In the genomic region with DNA sequence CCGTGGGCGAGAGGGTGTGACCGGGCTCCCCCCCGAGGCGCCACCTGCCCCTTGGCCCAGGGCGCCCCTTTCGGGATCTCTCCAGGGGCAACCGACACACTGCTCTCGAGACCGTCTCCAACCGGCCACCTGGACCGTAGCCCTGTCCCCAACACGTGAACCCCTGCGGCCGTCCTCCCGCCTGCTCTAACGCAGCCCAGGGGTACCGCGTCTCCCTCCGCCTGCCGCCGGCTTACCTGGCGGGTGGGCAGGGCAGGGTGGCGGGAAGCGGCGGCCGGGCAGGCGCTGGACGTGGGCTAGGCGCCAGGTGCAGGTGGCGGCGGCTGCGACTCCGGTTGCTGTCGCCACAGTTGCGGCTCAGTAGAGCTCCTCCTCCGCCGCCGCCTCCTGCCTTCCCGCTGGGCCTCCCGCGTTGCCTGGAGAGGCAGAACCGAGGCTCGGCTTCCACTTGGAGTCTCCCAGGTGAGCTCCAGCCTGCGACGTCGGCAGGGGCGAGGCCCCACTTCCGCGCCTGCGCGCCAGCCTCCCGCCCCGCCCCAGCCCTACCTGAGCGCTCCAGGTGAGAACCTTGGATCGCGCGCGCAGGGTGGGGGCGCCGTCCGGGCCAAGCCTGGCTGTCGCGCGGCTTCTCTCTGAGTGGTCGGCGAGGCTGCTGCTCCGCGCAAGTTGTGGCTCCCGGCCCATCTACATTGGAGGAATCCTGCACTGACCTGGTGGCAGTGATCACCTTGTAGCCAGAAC, we compare ENCODE assay signal across 8 cellular contexts. TPM values are rescaled to one million over a fixed set of nuclear protein-coding genes. Genes with fewer than 3 reads are reported as not detected.
A peak's percentile ranks its signal among the peaks of the same experiment; 100 is the strongest.
DNase-seq lines count a peak whose midpoint lies in the region; ATAC-seq, FAIRE-seq and TF ChIP-seq lines count a peak whose summit lies in the region.

A gene (minus strand): TSS at position 469 of the 741 bp plus-strand sequence. CDS start 23,547 bp downstream, outside the sequence.

- in situ Hi-C loops in IMR-90 (cut with MboI; ENCODE audit: low sequenced_read_pairs), result no loop called here
- in situ Hi-C loops in HepG2 (cut with HindIII; ENCODE audit: extremely low pct_ligation_motif_present, low pct_unique_long_range_greater_than_20kb), result no loop called here

- H3K4me3 Mint-ChIP-seq in stimulated activated memory B cell treated with anti-CD40 and anti-IgM and Interleukin-4, amounts not matched to agents 10 μg/mL and 1 μg/mL and 100 μg/mL, for 72 hours, result peak within 1 kb of the TSS; percentile 95

- no peaks in the 10 kb centered on the region for H3K79me1 ChIP-seq in IMR-90 (ENCODE audit: low read depth in 1 of 2, low read length in 2 of 2)

- FAIRE-seq in HepG2 (lab: Jason Lieb, UNC) (no peak), D721Med (lab: Jason Lieb, UNC) (no peak)

- TF ChIP-seq POLR2A in IMR-90 (IDR thresholded peaks at IDR 0.05; ENCODE audit: low read depth, low read length), result no peak
- TF ChIP-seq POLR2A in HepG2 (IDR thresholded peaks at IDR 0.05; ENCODE audit: insufficient read depth in 1 of 2, low read depth in 2 of 2, low read length in 2 of 2), result no peak

- H3K9me3 ChIP-seq in IMR-90 (ENCODE audit: control insufficient read depth, insufficient read depth, low read length), result no peaks in the 10 kb centered on the region
- no peaks in the 10 kb centered on the region for H3K9me3 ChIP-seq in HepG2 (ENCODE audit: low read length)

- H3K4me1 ChIP-seq in IMR-90 (ENCODE audit: control insufficient read depth, insufficient read depth, low read length), result peaks cover 3% of the 10 kb centered on the region; the same call in 1 of the 2 replicates
- H3K4me1 ChIP-seq in HepG2 (ENCODE audit: insufficient read depth, low read length), result 0 out of 2 replicates have a peak, but pooled peaks cover 12% of the 10 kb centered on the region

- TF ChIP-seq CTCF in IMR-90 (conservative IDR thresholded peaks at IDR 0.05; ENCODE audit: low read depth, low read length) (no peak), HepG2 (CRISPR knock-in tag; IDR thresholded peaks at IDR 0.05) (no peak), D721Med (IDR thresholded peaks at IDR 0.05; ENCODE audit: insufficient read depth, missing control alignments) (no peak)

- H3K9ac ChIP-seq in IMR-90 (ENCODE audit: low read depth, low read length), result no peak within 1 kb of the TSS
- H3K9ac ChIP-seq in HepG2 (ENCODE audit: insufficient read depth, low read depth, low read length), result no peak within 1 kb of the TSS

- no peak within 1 kb of the TSS for H4K5ac ChIP-seq in IMR-90 (ENCODE audit: low read depth, low read length)

- H3K18ac ChIP-seq in IMR-90 (ENCODE audit: low read depth, low read length), result no peak within 1 kb of the TSS

- POLR2A ChIA-PET in IMR-90 (lab: Charles Lee; ENCODE audit: unreplicated experiment), result no interaction called here
- POLR2A ChIA-PET in HepG2 (lab: Yijun Ruan, JAX), result no interaction called here

- no peaks in the 10 kb centered on the region for H3K27me3 Mint-ChIP-seq in stimulated activated memory B cell treated with anti-CD40 and anti-IgM and Interleukin-4, amounts not matched to agents 10 μg/mL and 1 μg/mL and 100 μg/mL, for 72 hours

- H2BK20ac ChIP-seq in IMR-90 (ENCODE audit: low read depth, low read length), result no peak within 1 kb of the TSS

- dilution Hi-C loops in IMR-90 (cut with HindIII; ENCODE audit: low sequenced_read_pairs, unreplicated experiment), result no loop called here

- H4K8ac ChIP-seq in IMR-90 (ENCODE audit: low read depth in 2 of 2, low read length in 2 of 2), result peak within 1 kb of the TSS in 1 of 2 experiments; percentile 4; a peak in 1 of 4 replicates

- H2AFZ ChIP-seq in IMR-90 (replicated peaks; ENCODE audit: low read length, poor library complexity) (peak within 1 kb of the TSS; percentile 69), HepG2 (ENCODE audit: low read length) (no peak within 1 kb of the TSS)

- no peaks in the 10 kb centered on the region for H3K36me3 Mint-ChIP-seq in stimulated activated memory B cell treated with anti-CD40 and anti-IgM and Interleukin-4, amounts not matched to agents 10 μg/mL and 1 μg/mL and 100 μg/mL, for 72 hours

- H2AK5ac ChIP-seq in IMR-90 (ENCODE audit: low read depth, low read length), result no peak within 1 kb of the TSS

- H3K9me3 Mint-ChIP-seq in stimulated activated memory B cell treated with anti-CD40 and anti-IgM and Interleukin-4, amounts not matched to agents 10 μg/mL and 1 μg/mL and 100 μg/mL, for 72 hours, result no peaks in the 10 kb centered on the region

- no peaks in the 10 kb centered on the region for H4K20me1 ChIP-seq in IMR-90 (ENCODE audit: insufficient read depth, low read length)
- H4K20me1 ChIP-seq in HepG2 (ENCODE audit: insufficient read depth, low read length), result no peaks in the 10 kb centered on the region

- H3K36me3 ChIP-seq in IMR-90 (ENCODE audit: control insufficient read depth, insufficient read depth, low read length) (no peaks in the 10 kb centered on the region), HepG2 (replicated peaks in 1 of 2; ENCODE audit: control insufficient read depth in 1 of 2, insufficient read depth in 2 of 2, low read length in 2 of 2) (no peaks in the 10 kb centered on the region)

- H3K27ac Mint-ChIP-seq in stimulated activated memory B cell treated with anti-CD40 and anti-IgM and Interleukin-4, amounts not matched to agents 10 μg/mL and 1 μg/mL and 100 μg/mL, for 72 hours, result peak within 1 kb of the TSS; percentile 96

- H3K27me3 ChIP-seq in IMR-90 (ENCODE audit: control insufficient read depth, insufficient read depth, low read length), result peaks cover 6% of the 10 kb centered on the region; the same call in 1 of the 2 replicates
- peaks cover 14 to 38% of the 10 kb centered on the region in 2 experiments; a peak in 4 of 5 replicates for H3K27me3 ChIP-seq in HepG2 (ENCODE audit: control insufficient read depth in 1 of 2, insufficient read depth in 2 of 2, low read length in 2 of 2)

- peak; percentile 39 for ATAC-seq in GM21526 (IDR thresholded peaks at IDR 0.05; ENCODE audit: low FRiP score, unreplicated experiment)
- peak; percentile 30 for ATAC-seq in IMR-90 (ENCODE audit: low read depth)
- peak; percentile 87 for ATAC-seq in HepG2
- ATAC-seq in stimulated activated memory B cell treated with anti-CD40 and anti-IgM and Interleukin-4, amounts not matched to agents 10 μg/mL and 1 μg/mL and 100 μg/mL, for 72 hours, result peak; percentile 69

- DNase-seq in DMS79 (lab: John Stamatoyannopoulos, UW) (peak; percentile 84), IMR-90 (no peak), T-helper 9 cell (peak; percentile 16), cerebellum (ENCODE audit: low spot score) (peak; percentile 8), HepG2 (ENCODE audit: low spot score) (no peak), D721Med (ENCODE audit: insufficient read length, low spot score) (no peak)

- H3K79me2 ChIP-seq in HepG2 (ENCODE audit: insufficient read depth, low read length), result no peaks in the 10 kb centered on the region

- H3K4me1 Mint-ChIP-seq in stimulated activated memory B cell treated with anti-CD40 and anti-IgM and Interleukin-4, amounts not matched to agents 10 μg/mL and 1 μg/mL and 100 μg/mL, for 72 hours, result peaks cover 21% of the 10 kb centered on the region

- TF ChIP-seq RAD21 in IMR-90 (IDR thresholded peaks at IDR 0.05; ENCODE audit: low read length), result no peak
- TF ChIP-seq RAD21 in HepG2 (CRISPR knock-in tag; IDR thresholded peaks at IDR 0.05), result no peak

- H2BK5ac ChIP-seq in IMR-90 (ENCODE audit: low read depth, low read length, poor library complexity, severe bottlenecking), result no peak within 1 kb of the TSS

- H3K56ac ChIP-seq in IMR-90 (ENCODE audit: extremely low read depth, insufficient read depth, low read length), result no peak within 1 kb of the TSS; the same call in 1 of the 2 replicates

- CTCF ChIA-PET in IMR-90 (lab: Yijun Ruan, JAX), result no interaction called here
- CTCF ChIA-PET in HepG2 (lab: Yijun Ruan, JAX; ENCODE audit: low intra/inter-chr PET ratio, low total read pairs), result no interaction called here

- H3K9me1 ChIP-seq in IMR-90 (ENCODE audit: insufficient read depth, low read length), result no peaks in the 10 kb centered on the region

- TF ChIP-seq EP300 in HepG2 (IDR thresholded peaks at IDR 0.05; ENCODE audit: low read depth in 2 of 2, low read length in 2 of 2) (no peak), HepG2 (CRISPR knock-in tag; IDR thresholded peaks at IDR 0.05; ENCODE audit: borderline replicate concordance) (no peak)

- no peak within 1 kb of the TSS for H3K23ac ChIP-seq in IMR-90 (ENCODE audit: low read depth, low read length)

- H3K27ac ChIP-seq in IMR-90 (ENCODE audit: insufficient read depth, low read length) (no peak within 1 kb of the TSS), HepG2 (ENCODE audit: extremely low read length, insufficient read depth, low read length) (no peak within 1 kb of the TSS)

- H3K14ac ChIP-seq in IMR-90 (replicated peaks; ENCODE audit: low read depth, low read length), result no peak within 1 kb of the TSS

- BruUV-seq in IMR-90 (replicated peaks; lab: Mats Ljungman, UMichigan) (no TSS peak), HepG2 (replicated peaks; lab: Mats Ljungman, UMichigan) (no TSS peak)

- intact Hi-C loops in IMR-90 (cut with micrococcal nuclease) (loop anchor here (5.0 kb wide), 1 partner anchor 63 kb away; no protein-coding TSS in a partner anchor), HepG2 (cut with micrococcal nuclease; ENCODE audit: unreplicated experiment) (no loop called here)

- peak within 1 kb of the TSS; percentile 68 for H2AK9ac ChIP-seq in IMR-90 (replicated peaks; ENCODE audit: low read depth, low read length, poor library complexity)

- H3K4me2 ChIP-seq in IMR-90 (ENCODE audit: low read depth, low read length), result peak within 1 kb of the TSS; percentile 38
- peak within 1 kb of the TSS; percentile 66 for H3K4me2 ChIP-seq in HepG2 (ENCODE audit: low read depth, low read length)

- H2BK120ac ChIP-seq in IMR-90 (ENCODE audit: low read depth, low read length), result no peak within 1 kb of the TSS

- WGBS in IMR-90 (ENCODE audit: extremely low coverage in 2 of 2, insufficient read length in 1 of 2), 2 experiments, result 5% methylated on average over 29 of the region's 70 CpGs; no CpG with 5 or more reads in 1 of the 2 experiments
- WGBS in HepG2 (ENCODE audit: low lambda C conversion rate), result 47% methylated on average over 19 of the region's 70 CpGs

- H3K4me3 ChIP-seq in IMR-90 (ENCODE audit: insufficient read depth, low read depth, low read length) (peak within 1 kb of the TSS; percentile 47), HepG2 (replicated peaks in 1 of 3; ENCODE audit: insufficient read depth in 1 of 3, low read depth in 2 of 3, low read length in 3 of 3) (peak within 1 kb of the TSS in 2 of 3 experiments; percentile 20 to 56; a peak in 3 of 6 replicates)

- no peak within 1 kb of the TSS for H2BK15ac ChIP-seq in IMR-90 (ENCODE audit: low read depth, low read length)

- no peak within 1 kb of the TSS for H3K4ac ChIP-seq in IMR-90 (ENCODE audit: low read depth, low read length)

- no peak within 1 kb of the TSS for H4K91ac ChIP-seq in IMR-90 (ENCODE audit: insufficient read depth, low read depth, low read length)

RNA-seq across cellular contexts. Expression of the gene that starts here (rescaled TPM):
- total RNA-seq in IMR-90 (2012; rRNA removed) (2.0 and 4.4 TPM in 2 replicates), cerebellum (2.5 TPM), HepG2 (2016; rRNA removed; fragmentation: Illumina TruSeq; extraction: Trizol) (0.29 TPM in 1 of 2 replicates, not detected in the other)
- polyA plus RNA-seq in IMR-90 (2012; rRNA removed) (0.76 and 1.1 TPM in 2 replicates), HepG2 (2011; rRNA removed) (0.27 and 0.30 TPM in 2 replicates)
- 0.29 and 0.35 TPM in 2 replicates for polyA plus RNA-seq in IMR-90 (2012; cell fraction: cytosol; rRNA removed)
- polyA plus RNA-seq in IMR-90 (2012; cell fraction: nucleus; rRNA removed; ENCODE audit: low replicate concordance), result 1.4 and 3.0 TPM in 2 replicates
- not detected in 2 replicates for total RNA-seq in HepG2 (2016; cell fraction: cytosol; rRNA removed; fragmentation: Illumina TruSeq; extraction: Trizol; ENCODE audit: low read depth)
- total RNA-seq in HepG2 (2016; cell fraction: insoluble cytoplasmic fraction; rRNA removed; fragmentation: Illumina TruSeq; extraction: Trizol), result 0.22 TPM in 1 of 2 replicates, not detected in the other
- 0.06 TPM in 1 of 2 replicates, not detected in the other for total RNA-seq in HepG2 (2016; cell fraction: membrane; rRNA removed; fragmentation: Illumina TruSeq; extraction: Trizol)
- total RNA-seq in HepG2 (2016; cell fraction: nucleus; rRNA removed; fragmentation: Illumina TruSeq; extraction: Trizol), result 0.28 and 0.65 TPM in 2 replicates
- 0.06 TPM in 1 of 2 replicates, not detected in the other for polyA plus RNA-seq in HepG2 (2011; cell fraction: cytosol; rRNA removed)
- 0.72 and 0.99 TPM in 2 replicates for polyA plus RNA-seq in HepG2 (2011; cell fraction: nucleus; rRNA removed)
- 0.55 and 1.2 TPM in 2 replicates for polyA plus RNA-seq in HepG2 (2012)
- polyA plus RNA-seq in HepG2 (2016; cell fraction: cytosol; fragmentation: Illumina TruSeq; extraction: Trizol; ENCODE audit: low read depth), result not detected in 2 replicates
- 0.16 TPM in 1 of 2 replicates, not detected in the other for polyA plus RNA-seq in HepG2 (2016; cell fraction: insoluble cytoplasmic fraction; fragmentation: Illumina TruSeq; extraction: Trizol; ENCODE audit: low read depth)
- polyA plus RNA-seq in HepG2 (2016; cell fraction: membrane; fragmentation: Illumina TruSeq; extraction: Trizol; ENCODE audit: low read depth), result not detected in 2 replicates
- 0.92 and 1.8 TPM in 2 replicates for polyA plus RNA-seq in HepG2 (2016; cell fraction: nucleus; fragmentation: Illumina TruSeq; extraction: Trizol; ENCODE audit: insufficient read depth, low read depth)
- 0.04 TPM in 1 of 2 replicates, not detected in the other for polyA minus RNA-seq in HepG2 (2011; rRNA and poly(A)+ RNA removed; ENCODE audit: low replicate concordance)
- not detected in 2 replicates for polyA minus RNA-seq in HepG2 (2011; cell fraction: cytosol; rRNA and poly(A)+ RNA removed)
- polyA minus RNA-seq in HepG2 (2011; cell fraction: nucleus; rRNA and poly(A)+ RNA removed), result 0.39 and 2.0 TPM in 2 replicates

Comparison
In these comparisons a context has a peak if more than half of its experiments do, and no peak if none do; other contexts are left out.
1. DNase-seq: peak in DMS79 (single experiment), T-helper 9 cell (single experiment) and cerebellum (single experiment); none in IMR-90 (single experiment), HepG2 (single experiment) and D721Med (single experiment).
2. ATAC-seq: peak in every context shown above with its lines; median percentile 87 in HepG2; 69 in stimulated activated memory B cell treated with anti-CD40 and anti-IgM and Interleukin-4, amounts not matched to agents 10 μg/mL and 1 μg/mL and 100 μg/mL, for 72 hours; 39 in GM21526; 30 in IMR-90.